In genomic region chr5:169583101-169583423, GRCh38 we compare ENCODE assay signal across 8 cellular contexts. TPM values are rescaled to one million over a fixed set of nuclear protein-coding genes. Genes with fewer than 3 reads are reported as not detected.
DNase-seq lines count a peak whose midpoint lies in the region; ATAC-seq, FAIRE-seq and TF ChIP-seq lines count a peak whose summit lies in the region.

No MANE protein-coding gene starts in this region.

- CTCF ChIA-PET in A549 (lab: Yijun Ruan, JAX), result interaction anchor here (0.6 to 1.4 kb wide), 6 partner anchors 398 to 903 kb away, joined by 3 to 6 read pairs (median 4); partner anchors contain the start of gene INSYN2B

- DNase-seq in A549 (ENCODE audit: low read depth in 1 of 2, low spot score in 1 of 2), result no peak
- no peak for DNase-seq in NB4 (ENCODE audit: low read depth)
- DNase-seq in epithelial cell of proximal tubule (ENCODE audit: low read depth), result no peak
- DNase-seq in osteocyte (ENCODE audit: extremely low spot score, unreplicated experiment), result no peak
- DNase-seq in middle frontal gyrus (ENCODE audit: extremely low spot score, low spot score), result no peak
- DNase-seq in head of caudate nucleus, result no peak
- DNase-seq in NOMO-1 (lab: John Stamatoyannopoulos, UW; ENCODE audit: unreplicated experiment in 2 of 2), result no peak

- H3K4me1 ChIP-seq in A549, result peaks cover 33% of the 10 kb centered on the region

- ATAC-seq in A549 (peak; percentile 26 to 60; a peak in 3 of 6 replicates), GM21423 (IDR thresholded peaks at IDR 0.05; ENCODE audit: unreplicated experiment) (peak; percentile 38)

- H3K27me3 Mint-ChIP-seq in osteocyte (ENCODE audit: unreplicated experiment), result no peaks in the 10 kb centered on the region

- H3K36me3 Mint-ChIP-seq in osteocyte (ENCODE audit: unreplicated experiment), result no peaks in the 10 kb centered on the region

- peaks cover 37% of the 10 kb centered on the region for H3K4me1 Mint-ChIP-seq in osteocyte (ENCODE audit: unreplicated experiment)

- TF ChIP-seq POLR2A in A549 (IDR thresholded peaks at IDR 0.05; ENCODE audit: low read length), result no peak
- TF ChIP-seq POLR2A in NB4 (IDR thresholded peaks at IDR 0.05; ENCODE audit: extremely low read depth, insufficient read length), result no peak

- H3K27ac ChIP-seq in A549, result peak overlapping the region; percentile 84 to 95

- intact Hi-C loops in head of caudate nucleus (cut with DNase I), result no loop called here

- H3K4me3 Mint-ChIP-seq in osteocyte (ENCODE audit: unreplicated experiment), result peak overlapping the region; percentile 99

- TF ChIP-seq RAD21 in A549 (conservative IDR thresholded peaks at IDR 0.05 in 1 of 2, IDR thresholded peaks at IDR 0.05 in 1 of 2), result no peak

- TF ChIP-seq CTCF in A549 (IDR thresholded peaks at IDR 0.05) (no peak), NB4 (IDR thresholded peaks at IDR 0.05; ENCODE audit: low read depth, low read length) (no peak), epithelial cell of proximal tubule (conservative IDR thresholded peaks at IDR 0.05; ENCODE audit: low read depth, low read length) (no peak), osteocyte (IDR thresholded peaks at IDR 0.05) (no peak)

- H3K9me3 ChIP-seq in A549, result no peaks in the 10 kb centered on the region

- H3K9me3 Mint-ChIP-seq in osteocyte (ENCODE audit: unreplicated experiment), result no peaks in the 10 kb centered on the region

- H3K4me3 ChIP-seq in A549, result peak overlapping the region; percentile 83
- peak overlapping the region; percentile 89 for H3K4me3 ChIP-seq in NB4 (ENCODE audit: low read depth, low read length)
- H3K4me3 ChIP-seq in epithelial cell of proximal tubule (ENCODE audit: low read depth, low read length), result peak overlapping the region; percentile 85

- POLR2A ChIA-PET in A549 (lab: Yijun Ruan, JAX), result interaction anchor here (0.7 to 1.9 kb wide), 4 partner anchors 11 to 1077 kb away, joined by 3 to 19 read pairs (median 6); no protein-coding TSS in a partner anchor

- peak overlapping the region; percentile 96 for H3K4me2 ChIP-seq in A549

- TF ChIP-seq EP300 in A549 (IDR thresholded peaks at IDR 0.05), result no peak

- H3K27ac Mint-ChIP-seq in osteocyte (ENCODE audit: unreplicated experiment), result peak overlapping the region; percentile 97

- WGBS in A549 (ENCODE audit: missing lambda C conversion rate), result 2% methylated on average over 7 of the region's 7 CpGs

- no peak for FAIRE-seq in A549 (lab: Jason Lieb, UNC)

TF ChIP-seq in A549, 52 proteins besides CTCF, POLR2A, EP300 and RAD21:
- TF ChIP-seq RNF2 (IDR thresholded peaks at IDR 0.05; ENCODE audit: borderline replicate concordance, low read depth) (no peak), E2F6 (IDR thresholded peaks at IDR 0.05; ENCODE audit: borderline replicate concordance, low read depth) (0 out of 2 replicates have a peak, but pooled peaks have one; percentile 49), MAX (IDR thresholded peaks at IDR 0.05) (0 out of 2 replicates have a peak, but pooled peaks have one; percentile 27)

RNA-seq across cellular contexts. Expression of gene SPDL1, which starts 0.5 kb away (rescaled TPM):
- polyA plus RNA-seq in A549 (2011; rRNA removed) (62.1 and 103 TPM in 2 replicates), A549 (2017; fragmentation: RNase III; extraction: RNeasy Plus Mini Kit Qiagen cat#74134 plus additional on column Dnase treatment) (100 to 116 TPM (median 102 TPM) in 3 replicates)
- 28.8 and 34.1 TPM in 2 replicates for polyA plus RNA-seq in A549 (2012; cell fraction: cytosol; rRNA removed)
- 19.8 and 35.2 TPM in 2 replicates for polyA plus RNA-seq in A549 (2012; cell fraction: nucleus; rRNA removed)
- polyA minus RNA-seq in A549 (2011; rRNA and poly(A)+ RNA removed), result 14.4 and 16.7 TPM in 2 replicates
- total RNA-seq in epithelial cell of proximal tubule (73.2 and 92.2 TPM in 2 replicates), osteocyte (40.4 and 40.5 TPM in 2 replicates)

RNA-seq across cellular contexts. Expression of gene DOCK2, which starts 54.0 kb away (rescaled TPM):
- polyA plus RNA-seq in A549 (2011; rRNA removed) (1.3 and 2.1 TPM in 2 replicates), A549 (2017; fragmentation: RNase III; extraction: RNeasy Plus Mini Kit Qiagen cat#74134 plus additional on column Dnase treatment) (4.0 to 5.2 TPM (median 4.6 TPM) in 3 replicates)
- polyA plus RNA-seq in A549 (2012; cell fraction: cytosol; rRNA removed), result 1.0 and 1.2 TPM in 2 replicates
- 1.4 and 2.4 TPM in 2 replicates for polyA plus RNA-seq in A549 (2012; cell fraction: nucleus; rRNA removed)
- polyA minus RNA-seq in A549 (2011; rRNA and poly(A)+ RNA removed), result 3.3 and 4.0 TPM in 2 replicates
- total RNA-seq in epithelial cell of proximal tubule (18.4 and 30.4 TPM in 2 replicates), osteocyte (11.6 and 12.4 TPM in 2 replicates)
